ENCODE assay signal across 8 cellular contexts in the genomic region with DNA sequence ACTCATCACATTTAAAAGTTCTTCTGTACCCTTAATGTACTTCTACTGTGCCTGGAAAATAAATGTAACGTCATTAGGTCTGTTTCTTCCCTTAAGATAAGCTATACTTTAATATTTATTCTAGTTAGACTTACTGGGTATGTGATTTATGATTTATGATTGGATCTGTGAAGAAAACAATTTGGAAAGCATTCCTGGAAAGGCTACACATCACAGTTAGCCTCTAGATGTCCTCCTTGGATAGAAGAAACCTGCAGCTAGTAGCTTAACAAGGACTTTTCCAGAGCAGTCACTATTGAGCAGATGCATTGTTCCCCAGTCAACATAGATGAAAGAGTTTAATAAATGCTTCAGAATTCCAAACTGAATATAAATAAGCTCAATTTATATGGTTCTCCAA. TPM values are rescaled to one million over a fixed set of nuclear protein-coding genes. Genes with fewer than 3 reads are reported as not detected.
DNase-seq lines count a peak whose midpoint lies in the region; ATAC-seq and TF ChIP-seq lines count a peak whose summit lies in the region.

No MANE protein-coding gene starts in this region.

- CTCF ChIA-PET in activated CD8-positive, alpha-beta T cell treated with anti-CD3 and anti-CD28 coated beads for 36 hours (lab: Charles Lee) = interaction anchor here (0.7 to 3.0 kb wide), 14 partner anchors 11 to 563 kb away, joined by 3 to 21 read pairs (median 4); no protein-coding TSS in a partner anchor
- CTCF ChIA-PET in activated CD8-positive, alpha-beta T cell treated with anti-CD3 and anti-CD28 coated beads, Interleukin-2, amount 10 ng/mL, durations not matched to agents 7 days and 5 days (lab: Charles Lee) = interaction anchor here (1.0 to 2.9 kb wide), 8 partner anchors 114 to 563 kb away, joined by 3 to 17 read pairs (median 4); no protein-coding TSS in a partner anchor

- H3K27me3 Mint-ChIP-seq in activated CD8-positive, alpha-beta T cell treated with anti-CD3 and anti-CD28 coated beads for 36 hours = no peaks in the 10 kb centered on the region
- no peaks in the 10 kb centered on the region for H3K27me3 Mint-ChIP-seq in activated CD8-positive, alpha-beta T cell treated with anti-CD3 and anti-CD28 coated beads, Interleukin-2, amount 10 ng/mL, durations not matched to agents 7 days and 5 days (ENCODE audit: low read depth)

- H3K27ac Mint-ChIP-seq in activated CD8-positive, alpha-beta T cell treated with anti-CD3 and anti-CD28 coated beads for 36 hours = no peak overlapping the region
- no peak overlapping the region for H3K27ac Mint-ChIP-seq in activated CD8-positive, alpha-beta T cell treated with anti-CD3 and anti-CD28 coated beads, Interleukin-2, amount 10 ng/mL, durations not matched to agents 7 days and 5 days

- H3K27me3 ChIP-seq in heart left ventricle = no peaks in the 10 kb centered on the region
- H3K27me3 ChIP-seq in upper lobe of right lung = no peaks in the 10 kb centered on the region
- H3K27me3 ChIP-seq in uterus = no peaks in the 10 kb centered on the region

- intact Hi-C loops in activated CD8-positive, alpha-beta T cell treated with anti-CD3 and anti-CD28 coated beads for 36 hours (cut with micrococcal nuclease) = loop anchor here (2.0 kb wide), 1 partner anchor 117 kb away; no protein-coding TSS in a partner anchor
- intact Hi-C loops in heart left ventricle (cut with DNase I) (loop anchor here (2.0 to 10.0 kb wide), 5 partner anchors 113 to 121 kb away; partner anchors contain the start of gene AXDND1 (in 6 of the 10)), upper lobe of right lung (cut with DNase I) (no loop called here), uterus (cut with DNase I; ENCODE audit: low total_unique reads) (no loop called here)

- H3K4me1 ChIP-seq in heart left ventricle (no peaks in the 10 kb centered on the region), upper lobe of right lung (no peaks in the 10 kb centered on the region), uterus (no peaks in the 10 kb centered on the region)

- H3K9me3 Mint-ChIP-seq in activated CD8-positive, alpha-beta T cell treated with anti-CD3 and anti-CD28 coated beads for 36 hours = no peaks in the 10 kb centered on the region
- no peaks in the 10 kb centered on the region for H3K9me3 Mint-ChIP-seq in activated CD8-positive, alpha-beta T cell treated with anti-CD3 and anti-CD28 coated beads, Interleukin-2, amount 10 ng/mL, durations not matched to agents 7 days and 5 days (ENCODE audit: insufficient read depth)

- H3K27ac ChIP-seq in heart left ventricle (no peak overlapping the region), upper lobe of right lung (no peak overlapping the region), uterus (no peak overlapping the region)

- H3K4me3 ChIP-seq in heart left ventricle (no peak overlapping the region), upper lobe of right lung (no peak overlapping the region), uterus (no peak overlapping the region)

- peak; percentile 12 for TF ChIP-seq CTCF in activated CD8-positive, alpha-beta T cell treated with anti-CD3 and anti-CD28 coated beads for 36 hours (IDR thresholded peaks at IDR 0.05)
- TF ChIP-seq CTCF in heart left ventricle (IDR thresholded peaks at IDR 0.05) (peak in 10 of 12 donors; percentile 17 to 52 (median 38)), upper lobe of right lung (IDR thresholded peaks at IDR 0.05) (peak; percentile 51), uterus (IDR thresholded peaks at IDR 0.05) (peak in 2 of 4 experiments; percentile 18 to 25)

- H3K36me3 ChIP-seq in heart left ventricle (no peaks in the 10 kb centered on the region), upper lobe of right lung (no peaks in the 10 kb centered on the region), uterus (no peaks in the 10 kb centered on the region)

- TF ChIP-seq POLR2A in heart left ventricle (IDR thresholded peaks at IDR 0.05) = no peak
- TF ChIP-seq POLR2A in uterus (IDR thresholded peaks at IDR 0.05) = no peak

- no peaks in the 10 kb centered on the region for H3K4me1 Mint-ChIP-seq in activated CD8-positive, alpha-beta T cell treated with anti-CD3 and anti-CD28 coated beads for 36 hours (ENCODE audit: low read depth)
- H3K4me1 Mint-ChIP-seq in activated CD8-positive, alpha-beta T cell treated with anti-CD3 and anti-CD28 coated beads, Interleukin-2, amount 10 ng/mL, durations not matched to agents 7 days and 5 days (ENCODE audit: low read depth) = no peaks in the 10 kb centered on the region

- no peaks in the 10 kb centered on the region for H3K9me3 ChIP-seq in heart left ventricle
- H3K9me3 ChIP-seq in upper lobe of right lung = no peaks in the 10 kb centered on the region
- H3K9me3 ChIP-seq in uterus = no peaks in the 10 kb centered on the region

- 31 to 82% (median 58%) methylated on average over 1 of the region's 1 CpG for WGBS in heart left ventricle, 4 donors

- no peak for DNase-seq in activated CD8-positive, alpha-beta T cell treated with anti-CD3 and anti-CD28 coated beads for 36 hours
- no peak for DNase-seq in activated CD8-positive, alpha-beta T cell treated with anti-CD3 and anti-CD28 coated beads, Interleukin-2, amount 10 ng/mL, durations not matched to agents 7 days and 5 days
- DNase-seq in RPMI7951 (ENCODE audit: low read depth) (peak; percentile 42), heart left ventricle (no peak), upper lobe of right lung (no peak), uterus (no peak)

- H3K36me3 Mint-ChIP-seq in activated CD8-positive, alpha-beta T cell treated with anti-CD3 and anti-CD28 coated beads for 36 hours (ENCODE audit: low read depth) = no peaks in the 10 kb centered on the region
- H3K36me3 Mint-ChIP-seq in activated CD8-positive, alpha-beta T cell treated with anti-CD3 and anti-CD28 coated beads, Interleukin-2, amount 10 ng/mL, durations not matched to agents 7 days and 5 days (ENCODE audit: low read depth) = no peaks in the 10 kb centered on the region

- no peak overlapping the region for H3K4me3 Mint-ChIP-seq in activated CD8-positive, alpha-beta T cell treated with anti-CD3 and anti-CD28 coated beads for 36 hours
- no peak overlapping the region for H3K4me3 Mint-ChIP-seq in activated CD8-positive, alpha-beta T cell treated with anti-CD3 and anti-CD28 coated beads, Interleukin-2, amount 10 ng/mL, durations not matched to agents 7 days and 5 days

- POLR2A ChIA-PET in activated CD8-positive, alpha-beta T cell treated with anti-CD3 and anti-CD28 coated beads for 36 hours (lab: Charles Lee) = interaction anchor here (0.6 kb wide), 1 partner anchor 17 kb away, joined by 3 read pairs; no protein-coding TSS in a partner anchor
- POLR2A ChIA-PET in activated CD8-positive, alpha-beta T cell treated with anti-CD3 and anti-CD28 coated beads, Interleukin-2, amount 10 ng/mL, durations not matched to agents 7 days and 5 days (lab: Charles Lee) = no interaction called here

- peak; percentile 42 for ATAC-seq in activated CD8-positive, alpha-beta T cell treated with anti-CD3 and anti-CD28 coated beads for 36 hours
- no peak for ATAC-seq in activated CD8-positive, alpha-beta T cell treated with anti-CD3 and anti-CD28 coated beads, Interleukin-2, amount 10 ng/mL, durations not matched to agents 7 days and 5 days
- ATAC-seq in heart left ventricle (peak in 3 of 4 donors; percentile 49 to 59 (median 56)), upper lobe of right lung (peak; percentile 79), GM18498 (IDR thresholded peaks at IDR 0.05; ENCODE audit: unreplicated experiment) (no peak), HG03025 (IDR thresholded peaks at IDR 0.05; ENCODE audit: low FRiP score, unreplicated experiment) (no peak)

RNA-seq across cellular contexts. Expression of gene ABL2, which starts 22.2 kb away (rescaled TPM):
- 1 to 10 TPM; 8.2 to 8.4 TPM for total RNA-seq in activated CD8-positive, alpha-beta T cell treated with anti-CD3 and anti-CD28 coated beads for 36 hours
- total RNA-seq in activated CD8-positive, alpha-beta T cell treated with anti-CD3 and anti-CD28 coated beads, Interleukin-2, amount 10 ng/mL, durations not matched to agents 7 days and 5 days = 1 to 10 TPM; 6.3 to 7.5 TPM
- total RNA-seq in RPMI7951 (2014; rRNA removed; shearing (Covaris generic)) = 14.1 and 15.2 TPM in 2 replicates
- 10 to 100 TPM in 6 of 9 donors, 1 to 10 TPM in 3; 7.0 to 22.0 (median 10.5) TPM for total RNA-seq in heart left ventricle
- polyA plus RNA-seq in heart left ventricle = 1 to 10 TPM; 2.5 to 6.6 TPM
- 32.7 TPM for total RNA-seq in upper lobe of right lung
- 10 to 100 TPM; 10.3 to 33.1 (median 15.1) TPM for total RNA-seq in uterus

RNA-seq across cellular contexts. Expression of gene SOAT1, which starts 41.9 kb away (rescaled TPM):
- total RNA-seq in activated CD8-positive, alpha-beta T cell treated with anti-CD3 and anti-CD28 coated beads for 36 hours = 10 to 100 TPM; 58.0 to 58.7 TPM
- total RNA-seq in activated CD8-positive, alpha-beta T cell treated with anti-CD3 and anti-CD28 coated beads, Interleukin-2, amount 10 ng/mL, durations not matched to agents 7 days and 5 days = 10 to 100 TPM; 76.1 to 78.3 TPM
- 11.0 and 11.8 TPM in 2 replicates for total RNA-seq in RPMI7951 (2014; rRNA removed; shearing (Covaris generic))
- 10 to 100 TPM in 3 of 9 donors, 1 to 10 TPM in 6; 5.5 to 34.8 (median 8.1) TPM for total RNA-seq in heart left ventricle
- 1 to 10 TPM; 2.0 to 4.8 TPM for polyA plus RNA-seq in heart left ventricle
- total RNA-seq in upper lobe of right lung = 116 TPM
- 10 to 100 TPM in 2 of 4 donors, 1 to 10 TPM in 2; 4.9 to 34.6 (median 18.4) TPM for total RNA-seq in uterus

Comparison
In these comparisons a context has a peak if more than half of its experiments do, and no peak if none do; other contexts are left out.
1. ATAC-seq: peak in activated CD8-positive, alpha-beta T cell treated with anti-CD3 and anti-CD28 coated beads for 36 hours (single experiment), heart left ventricle (3 of 4) and upper lobe of right lung (single experiment); none in activated CD8-positive, alpha-beta T cell treated with anti-CD3 and anti-CD28 coated beads, Interleukin-2, amount 10 ng/mL, durations not matched to agents 7 days and 5 days (single experiment), GM18498 (single experiment) and HG03025 (single experiment).
2. intact Hi-C loops: an anchor here in activated CD8-positive, alpha-beta T cell treated with anti-CD3 and anti-CD28 coated beads for 36 hours (2.0 kb wide) and heart left ventricle (2.0 to 10.0 kb wide); none called in upper lobe of right lung and uterus.